Comparison of ENCODE assay signal across 13 cellular contexts in genomic region chr22:25540128-25540790, GRCh38. TPM values are rescaled to one million over a fixed set of nuclear protein-coding genes. Genes with fewer than 3 reads are reported as not detected.
DNase-seq lines count a peak whose midpoint lies in the region; ATAC-seq and TF ChIP-seq lines count a peak whose summit lies in the region.
"Had no signal": no experiment of that assay in that cellular context is flagged by ENCODE, and none has a peak within 500 bp of the region (broad histone marks: within the 10 kb centered on the region; RNA-seq: fewer than 3 reads in every experiment).

No MANE protein-coding gene starts in this region.

- no peak for TF ChIP-seq CTCF in left lung (IDR thresholded peaks at IDR 0.05)
- TF ChIP-seq CTCF in upper lobe of right lung (IDR thresholded peaks at IDR 0.05): no peak

- H3K4me1 ChIP-seq in left lung (peaks cover 0 to 15% of the 10 kb centered on the region in 2 donors), upper lobe of right lung (peaks cover 4% of the 10 kb centered on the region)
- H3K4me1 ChIP-seq: Caco-2, HAP-1 had no signal

- no peaks in the 10 kb centered on the region for H3K36me3 ChIP-seq in left lung
- no peaks in the 10 kb centered on the region for H3K36me3 ChIP-seq in upper lobe of right lung
- H3K36me3 ChIP-seq: HAP-1 had no signal

- in situ Hi-C loops in ACHN (cut with HindIII; ENCODE audit: low pct_ligation_motif_present, low pct_unique_long_range_greater_than_20kb, low sequenced_read_pairs): no loop called here

- DNase-seq in amniotic epithelial cell (ENCODE audit: low read depth) (peak; percentile 77), left lung (no peak), pons (ENCODE audit: low spot score) (peak; percentile 36), upper lobe of right lung (no peak), midbrain (lab: John Stamatoyannopoulos, UW) (no peak), ACHN (no peak)
- DNase-seq: Caco-2; CD8-positive, alpha-beta memory T cell; DND-41; GF-D8 had no signal

- intact Hi-C loops in left lung (cut with DNase I) (no loop called here), upper lobe of right lung (cut with DNase I) (no loop called here)

- H3K27me3 ChIP-seq in left lung (no peaks in the 10 kb centered on the region), upper lobe of right lung (no peaks in the 10 kb centered on the region)

- H3K4me3 ChIP-seq in left lung (no peak overlapping the region), upper lobe of right lung (no peak overlapping the region)
- H3K4me3 ChIP-seq: A549, HAP-1 had no signal

- peak; percentile 17 for ATAC-seq in left lung
- peak; percentile 50 for ATAC-seq in upper lobe of right lung
- ATAC-seq in HG03469 (IDR thresholded peaks at IDR 0.05; ENCODE audit: unreplicated experiment): no peak
- ATAC-seq: A549 had no signal

- peaks cover 0 to 2% of the 10 kb centered on the region in 2 donors for H3K9me3 ChIP-seq in left lung
- no peaks in the 10 kb centered on the region for H3K9me3 ChIP-seq in upper lobe of right lung
- H3K9me3 ChIP-seq: A549, Caco-2, HAP-1 had no signal

- no peak overlapping the region for H3K27ac ChIP-seq in left lung
- no peak overlapping the region for H3K27ac ChIP-seq in upper lobe of right lung
- H3K27ac ChIP-seq: A549 had no signal

RNA-seq across cellular contexts. Expression of gene GRK3, which starts 24.2 kb away (rescaled TPM):
- total RNA-seq in left lung (10 to 100 TPM; 26.3 to 33.9 TPM), upper lobe of right lung (26.0 TPM)

Comparison
In these comparisons a context has a peak if more than half of its experiments do, and no peak if none do; other contexts are left out.
1. DNase-seq: peak in amniotic epithelial cell (single experiment) and pons (single experiment); none in left lung (0 of 2), upper lobe of right lung (single experiment), midbrain (single experiment) and ACHN (single experiment).